Comparison of ENCODE assay signal across 8 cellular contexts in genomic region chr16:3458278-3458851, GRCh38. TPM values are rescaled to one million over a fixed set of nuclear protein-coding genes. Genes with fewer than 3 reads are reported as not detected.
A peak's percentile ranks its signal among the peaks of the same experiment; 100 is the strongest.
DNase-seq lines count a peak whose midpoint lies in the region; ATAC-seq, FAIRE-seq and TF ChIP-seq lines count a peak whose summit lies in the region.

No MANE protein-coding gene starts in this region.

- no peaks in the 10 kb centered on the region for H3K36me3 ChIP-seq in KMS-11 (ENCODE audit: insufficient read depth)
- H3K36me3 ChIP-seq in keratinocyte (ENCODE audit: control insufficient read depth in 2 of 2, extremely low read depth in 1 of 2, insufficient read depth in 2 of 2, low read length in 2 of 2): no peaks in the 10 kb centered on the region

- no peak for FAIRE-seq in keratinocyte (lab: Jason Lieb, UNC)

- peaks cover 45% of the 10 kb centered on the region for H3K4me1 Mint-ChIP-seq in stimulated activated memory B cell treated with anti-CD40 and anti-IgM and Interleukin-4, amounts not matched to agents 10 μg/mL and 1 μg/mL and 100 μg/mL, for 72 hours

- H3K79me2 ChIP-seq in KMS-11 (ENCODE audit: insufficient read depth, low read depth): peaks cover 50% of the 10 kb centered on the region
- peaks cover 52% of the 10 kb centered on the region for H3K79me2 ChIP-seq in keratinocyte (ENCODE audit: control insufficient read depth, insufficient read depth, low read length)

- peak overlapping the region; percentile 85 for H3K27ac Mint-ChIP-seq in stimulated activated memory B cell treated with anti-CD40 and anti-IgM and Interleukin-4, amounts not matched to agents 10 μg/mL and 1 μg/mL and 100 μg/mL, for 72 hours

- H3K9me1 ChIP-seq in keratinocyte (ENCODE audit: control insufficient read depth, extremely low read depth, insufficient read depth, low read length): no peaks in the 10 kb centered on the region

- no peaks in the 10 kb centered on the region for H3K9me3 Mint-ChIP-seq in stimulated activated memory B cell treated with anti-CD40 and anti-IgM and Interleukin-4, amounts not matched to agents 10 μg/mL and 1 μg/mL and 100 μg/mL, for 72 hours

- no peaks in the 10 kb centered on the region for H3K27me3 Mint-ChIP-seq in stimulated activated memory B cell treated with anti-CD40 and anti-IgM and Interleukin-4, amounts not matched to agents 10 μg/mL and 1 μg/mL and 100 μg/mL, for 72 hours

- H3K4me3 Mint-ChIP-seq in stimulated activated memory B cell treated with anti-CD40 and anti-IgM and Interleukin-4, amounts not matched to agents 10 μg/mL and 1 μg/mL and 100 μg/mL, for 72 hours: peak overlapping the region; percentile 87

- dilution Hi-C loops in keratinocyte (cut with MboI; ENCODE audit: extremely low pct_ligation_motif_present, low sequenced_read_pairs): no loop called here

- H3K4me1 ChIP-seq in KMS-11 (ENCODE audit: low read depth, poor library complexity, severe bottlenecking): peaks cover 49% of the 10 kb centered on the region
- H3K4me1 ChIP-seq in keratinocyte (ENCODE audit: control insufficient read depth, extremely low read depth, insufficient read depth, low read length): peaks cover 16% of the 10 kb centered on the region

- H2AFZ ChIP-seq in KMS-11 (ENCODE audit: low read depth) (no peak overlapping the region; the same call in 1 of the 2 replicates), keratinocyte (ENCODE audit: control insufficient read depth, low read length) (peak overlapping the region; percentile 91)

- H3K27ac ChIP-seq in KMS-11 (peak overlapping the region; percentile 95), keratinocyte (ENCODE audit: control insufficient read depth, insufficient read depth, low read length) (peak overlapping the region; percentile 81)

- peak; percentile 10 for ATAC-seq in GM19395 (IDR thresholded peaks at IDR 0.05; ENCODE audit: unreplicated experiment)
- ATAC-seq in stimulated activated memory B cell treated with anti-CD40 and anti-IgM and Interleukin-4, amounts not matched to agents 10 μg/mL and 1 μg/mL and 100 μg/mL, for 72 hours: no peak

- H4K20me1 ChIP-seq in KMS-11 (ENCODE audit: insufficient read depth) (no peaks in the 10 kb centered on the region), keratinocyte (ENCODE audit: control insufficient read depth, extremely low read depth, insufficient read depth, low read length) (peaks cover 6% of the 10 kb centered on the region)

- H3K27me3 ChIP-seq in KMS-11 (ENCODE audit: insufficient read depth, low read depth) (no peaks in the 10 kb centered on the region), keratinocyte (ENCODE audit: control insufficient read depth, extremely low read depth, insufficient read depth, low read length) (no peaks in the 10 kb centered on the region)

- TF ChIP-seq CTCF in KMS-11 (conservative IDR thresholded peaks at IDR 0.05; ENCODE audit: low read depth, low read length) (no peak), keratinocyte (optimal IDR thresholded peaks at IDR 0.05 in 1 of 3, IDR thresholded peaks at IDR 0.05 in 1 of 3, conservative IDR thresholded peaks at IDR 0.05 in 1 of 3; ENCODE audit: extremely low read depth in 1 of 3, insufficient read depth in 2 of 3, low read length in 3 of 3) (no peak)

- H3K4me2 ChIP-seq in KMS-11 (peak overlapping the region; percentile 94), keratinocyte (ENCODE audit: control insufficient read depth, extremely low read depth, insufficient read depth, low read depth, low read length) (peak overlapping the region; percentile 80)

- H3K4me3 ChIP-seq in KMS-11 (IDR thresholded peaks at IDR 0.05; ENCODE audit: insufficient read depth, low read depth, low read length): no peak overlapping the region
- peak overlapping the region; percentile 70 to 96 (median 92) for H3K4me3 ChIP-seq in keratinocyte (ENCODE audit: control insufficient read depth in 2 of 3, extremely low read depth in 1 of 3, insufficient read depth in 2 of 3, low read depth in 1 of 3, low read length in 3 of 3)

- no peaks in the 10 kb centered on the region for H3K36me3 Mint-ChIP-seq in stimulated activated memory B cell treated with anti-CD40 and anti-IgM and Interleukin-4, amounts not matched to agents 10 μg/mL and 1 μg/mL and 100 μg/mL, for 72 hours

- H3K9ac ChIP-seq in KMS-11 (peak overlapping the region; percentile 88), keratinocyte (ENCODE audit: control insufficient read depth, extremely low read depth, insufficient read depth, low read length) (peak overlapping the region; percentile 93)

- peak; percentile 15 for DNase-seq in CD1c-positive myeloid dendritic cell (ENCODE audit: extremely low spot score)
- peak; percentile 68 for DNase-seq in astrocyte of the hippocampus (ENCODE audit: low read depth, low spot score)
- DNase-seq in keratinocyte (ENCODE audit: low read depth, low spot score): no peak
- no peak for DNase-seq in putamen (ENCODE audit: low spot score)
- no peak for DNase-seq in KG1 (lab: John Stamatoyannopoulos, UW)

- H3K9me3 ChIP-seq in keratinocyte (ENCODE audit: control insufficient read depth, low read depth, low read length): no peaks in the 10 kb centered on the region

RNA-seq across cellular contexts. Expression of gene NAA60, which starts 14.9 kb away (rescaled TPM):
- polyA plus RNA-seq in keratinocyte: 19.4 to 30.3 TPM (median 29.0 TPM) in 3 replicates
- 35.5 TPM for polyA plus RNA-seq in keratinocyte (2011; ENCODE audit: low read depth)
- polyA plus RNA-seq in keratinocyte (2011; cell fraction: cytosol; rRNA removed): 25.5 and 25.8 TPM in 2 replicates
- polyA plus RNA-seq in keratinocyte (2011; cell fraction: nucleus; rRNA removed): 23.3 and 27.9 TPM in 2 replicates
- polyA plus RNA-seq in keratinocyte (2012; ENCODE audit: low replicate concordance): 25.5 and 40.8 TPM in 2 replicates
- 10.1 to 31.3 TPM (median 21.6 TPM) in 3 replicates for polyA minus RNA-seq in keratinocyte
- 23.0 TPM for polyA minus RNA-seq in keratinocyte (2011; cell fraction: cytosol; rRNA and poly(A)+ RNA removed)
- 10.7 and 14.7 TPM in 2 replicates for polyA minus RNA-seq in keratinocyte (2011; cell fraction: nucleus; rRNA and poly(A)+ RNA removed)

RNA-seq across cellular contexts. Expression of gene ZNF597, which starts 15.1 kb away (rescaled TPM):
- 1.4 to 1.7 TPM (median 1.5 TPM) in 3 replicates for polyA plus RNA-seq in keratinocyte
- 1.5 TPM for polyA plus RNA-seq in keratinocyte (2011; ENCODE audit: low read depth)
- polyA plus RNA-seq in keratinocyte (2011; cell fraction: cytosol; rRNA removed): 0.79 and 1.5 TPM in 2 replicates
- 1.9 and 2.2 TPM in 2 replicates for polyA plus RNA-seq in keratinocyte (2011; cell fraction: nucleus; rRNA removed)
- 1.1 and 1.2 TPM in 2 replicates for polyA plus RNA-seq in keratinocyte (2012; ENCODE audit: low replicate concordance)
- 0.75 to 2.3 TPM (median 2.1 TPM) in 3 replicates for polyA minus RNA-seq in keratinocyte
- 1.9 TPM for polyA minus RNA-seq in keratinocyte (2011; cell fraction: cytosol; rRNA and poly(A)+ RNA removed)
- polyA minus RNA-seq in keratinocyte (2011; cell fraction: nucleus; rRNA and poly(A)+ RNA removed): 1.8 and 3.0 TPM in 2 replicates

RNA-seq across cellular contexts. Expression of gene C16orf90, which starts 36.9 kb away (rescaled TPM):
- not detected in 3 replicates for polyA plus RNA-seq in keratinocyte
- polyA plus RNA-seq in keratinocyte (2011; ENCODE audit: low read depth): not detected
- not detected in 2 replicates for polyA plus RNA-seq in keratinocyte (2011; cell fraction: cytosol; rRNA removed)
- polyA plus RNA-seq in keratinocyte (2011; cell fraction: nucleus; rRNA removed): not detected in 2 replicates
- not detected in 2 replicates for polyA plus RNA-seq in keratinocyte (2012; ENCODE audit: low replicate concordance)
- not detected in 3 replicates for polyA minus RNA-seq in keratinocyte
- polyA minus RNA-seq in keratinocyte (2011; cell fraction: cytosol; rRNA and poly(A)+ RNA removed): not detected
- polyA minus RNA-seq in keratinocyte (2011; cell fraction: nucleus; rRNA and poly(A)+ RNA removed): not detected in 2 replicates

RNA-seq across cellular contexts. Expression of gene CLUAP1, which starts 42.4 kb away (rescaled TPM):
- 10.3 to 27.4 TPM (median 17.9 TPM) in 3 replicates for polyA plus RNA-seq in keratinocyte
- polyA plus RNA-seq in keratinocyte (2011; ENCODE audit: low read depth): 49.4 TPM
- 13.9 and 16.8 TPM in 2 replicates for polyA plus RNA-seq in keratinocyte (2011; cell fraction: cytosol; rRNA removed)
- polyA plus RNA-seq in keratinocyte (2011; cell fraction: nucleus; rRNA removed): 13.6 and 23.0 TPM in 2 replicates
- polyA plus RNA-seq in keratinocyte (2012; ENCODE audit: low replicate concordance): 8.2 and 17.5 TPM in 2 replicates
- 6.3 to 24.0 TPM (median 11.6 TPM) in 3 replicates for polyA minus RNA-seq in keratinocyte
- polyA minus RNA-seq in keratinocyte (2011; cell fraction: cytosol; rRNA and poly(A)+ RNA removed): 16.7 TPM
- 4.1 and 11.1 TPM in 2 replicates for polyA minus RNA-seq in keratinocyte (2011; cell fraction: nucleus; rRNA and poly(A)+ RNA removed)

RNA-seq across cellular contexts. Expression of gene ZNF174, which starts 57.4 kb away (rescaled TPM):
- 6.0 to 9.2 TPM (median 8.0 TPM) in 3 replicates for polyA plus RNA-seq in keratinocyte
- 1.7 TPM for polyA plus RNA-seq in keratinocyte (2011; ENCODE audit: low read depth)
- polyA plus RNA-seq in keratinocyte (2011; cell fraction: cytosol; rRNA removed): 6.2 and 7.5 TPM in 2 replicates
- polyA plus RNA-seq in keratinocyte (2011; cell fraction: nucleus; rRNA removed): 9.0 and 9.6 TPM in 2 replicates
- polyA plus RNA-seq in keratinocyte (2012; ENCODE audit: low replicate concordance): 4.8 and 7.6 TPM in 2 replicates
- 4.1 to 6.6 TPM (median 5.1 TPM) in 3 replicates for polyA minus RNA-seq in keratinocyte
- polyA minus RNA-seq in keratinocyte (2011; cell fraction: cytosol; rRNA and poly(A)+ RNA removed): 5.2 TPM
- 4.9 and 6.3 TPM in 2 replicates for polyA minus RNA-seq in keratinocyte (2011; cell fraction: nucleus; rRNA and poly(A)+ RNA removed)

Comparison
In these comparisons a context has a peak if more than half of its experiments do, and no peak if none do; other contexts are left out.
1. DNase-seq: peak in CD1c-positive myeloid dendritic cell (single experiment) and astrocyte of the hippocampus (single experiment); none in keratinocyte (single experiment), putamen (single experiment) and KG1 (single experiment).